Comparison of ENCODE assay signal across 1 cellular context in genomic region chr10:11024596-11024995, GRCh38.
TF ChIP-seq lines count a peak whose summit lies in the region.

No MANE protein-coding gene starts in this region.

TF ChIP-seq in endothelial cell of umbilical vein, 7 proteins besides CTCF, POLR2A, EP300 and RAD21 (continued from another document):
- TF ChIP-seq GATA2 (IDR thresholded peaks at IDR 0.05; ENCODE audit: insufficient read depth, insufficient read length, low read depth, low read length) (no peak), POLR2AphosphoS5 (IDR thresholded peaks at IDR 0.05; ENCODE audit: insufficient read depth, low read depth, low read length) (no peak), MYC (IDR thresholded peaks at IDR 0.05; ENCODE audit: low read depth, low read length) (no peak)
TF ChIP-seq in endothelial cell of umbilical vein: peak in this region for 2.
